In genomic region chr11:12242071-12242672, GRCh38 we compare ENCODE assay signal across 14 cellular contexts.
DNase-seq lines count a peak whose midpoint lies in the region; ATAC-seq, FAIRE-seq and TF ChIP-seq lines count a peak whose summit lies in the region.
"Had no signal": no experiment of that assay in that cellular context is flagged by ENCODE, and none has a peak within 500 bp of the region (broad histone marks: within the 10 kb centered on the region; RNA-seq: fewer than 3 reads in every experiment).

No MANE protein-coding gene starts in this region.

- peak; percentile 57 for DNase-seq in NCI-H2107 (lab: John Stamatoyannopoulos, UW)
- no peak for DNase-seq in NCI-H2107 treated with DMSO at 0.1 percent for 48 hours (lab: John Stamatoyannopoulos, UW; ENCODE audit: unreplicated experiment)
- DNase-seq in T-helper 17 cell, result no peak
- DNase-seq in K562 (ENCODE audit: extremely low read depth in 1 of 4, low spot score in 3 of 4), result peak in 2 of 4 experiments; percentile 32 to 35
- DNase-seq in stimulated activated naive CD8-positive, alpha-beta T cell treated with anti-CD3 and anti-CD28 coated beads, Interleukin-15, Interleukin-2, amounts not matched to agents 100 U/mL and 50 U/mL, for 24 hours, result peak; percentile 26
- DNase-seq in HEK293T (ENCODE audit: extremely low spot score), result no peak
- no peak for DNase-seq in type B pancreatic cell (ENCODE audit: extremely low spot score, unreplicated experiment)
- no peak for DNase-seq in effector CD8-positive, alpha-beta T cell (lab: John Stamatoyannopoulos, UW)
- DNase-seq: activated effector memory CD4-positive, alpha-beta T cell treated with anti-CD3 and anti-CD28 coated beads, Interleukin-2, amount 50 U/mL, for 16 hours; GOT3; NCI-H82 had no signal

- TF ChIP-seq EP300 in K562 (IDR thresholded peaks at IDR 0.05; ENCODE audit: low read length), result no peak

- no peaks in the 10 kb centered on the region for H3K79me2 ChIP-seq in K562 (ENCODE audit: control insufficient read depth, insufficient read depth, low read length)

- in situ Hi-C loops in K562 (cut with MboI), result no loop called here

- no peaks in the 10 kb centered on the region for H3K9me1 ChIP-seq in K562 (ENCODE audit: control insufficient read depth, insufficient read depth, low read length)

- H4K20me1 ChIP-seq in K562 (replicated peaks; ENCODE audit: control insufficient read depth, insufficient read depth, low read length), result no peaks in the 10 kb centered on the region

- H2AFZ ChIP-seq in K562 (ENCODE audit: low read depth, low read length), result no peak overlapping the region

- BruUV-seq in K562 (replicated peaks; lab: Mats Ljungman, UMichigan), result no TSS peak

- H3K4me3 Mint-ChIP-seq in T-helper 17 cell (no peak overlapping the region), type B pancreatic cell (no peak overlapping the region)
- H3K4me3 Mint-ChIP-seq: mesothelial cell of epicardium had no signal

- H3K27ac Mint-ChIP-seq in T-helper 17 cell (peak overlapping the region; percentile 77), type B pancreatic cell (no peak overlapping the region)
- H3K27ac Mint-ChIP-seq: mesothelial cell of epicardium had no signal

- no peak for TF ChIP-seq RAD21 in K562 (CRISPR knock-in tag; conservative IDR thresholded peaks at IDR 0.05 in 1 of 2, IDR thresholded peaks at IDR 0.05 in 1 of 2)

- TF ChIP-seq CTCF in K562 (IDR thresholded peaks at IDR 0.05 in 2 of 3, conservative IDR thresholded peaks at IDR 0.05 in 1 of 3; ENCODE audit: insufficient read depth in 2 of 3, low read depth in 1 of 3, low read length in 3 of 3) (no peak), type B pancreatic cell (conservative IDR thresholded peaks at IDR 0.05) (no peak)

- H3K4me1 Mint-ChIP-seq in T-helper 17 cell (peaks cover 21% of the 10 kb centered on the region), type B pancreatic cell (ENCODE audit: unreplicated experiment) (peaks cover 14% of the 10 kb centered on the region)

- POLR2A ChIA-PET in K562 (lab: Yijun Ruan, JAX), result interaction anchor here (0.5 to 1.2 kb wide), 4 partner anchors 9 to 929 kb away, joined by 3 to 4 read pairs (median 3); no protein-coding TSS in a partner anchor
- POLR2A ChIA-PET in HEK293T (lab: Yijun Ruan, JAX), result no interaction called here

- no peaks in the 10 kb centered on the region for H3K27me3 Mint-ChIP-seq in T-helper 17 cell
- no peaks in the 10 kb centered on the region for H3K27me3 Mint-ChIP-seq in type B pancreatic cell

- peaks cover 34% of the 10 kb centered on the region for H3K36me3 ChIP-seq in K562 (ENCODE audit: control insufficient read depth, insufficient read depth, low read length)

- no peak overlapping the region for H3K4me3 ChIP-seq in K562

- H3K9me3 ChIP-seq in T-helper 17 cell (ENCODE audit: control insufficient read depth, low read length, poor library complexity, severe bottlenecking) (no peaks in the 10 kb centered on the region), K562 (replicated peaks; ENCODE audit: control insufficient read depth, insufficient read depth, low read depth, low read length) (no peaks in the 10 kb centered on the region)

- H3K4me2 ChIP-seq in K562 (ENCODE audit: insufficient read depth, low read length), result no peak overlapping the region

- intact Hi-C loops in K562 (cut with micrococcal nuclease), result no loop called here

- CTCF ChIA-PET in K562 (lab: Yijun Ruan, JAX; ENCODE audit: low intra/inter-chr PET ratio), result no interaction called here
- CTCF ChIA-PET in HEK293T (lab: Yijun Ruan, JAX), result no interaction called here

- no peak for TF ChIP-seq POLR2A in K562 (conservative IDR thresholded peaks at IDR 0.05)

- no peak for FAIRE-seq in K562 (lab: Jason Lieb, UNC)
- FAIRE-seq: endometrium had no signal

- H3K4me1 ChIP-seq in K562 (replicated peaks in 1 of 2; ENCODE audit: control insufficient read depth in 2 of 2, insufficient read depth in 2 of 2, low read length in 2 of 2), result peaks cover 12 to 17% of the 10 kb centered on the region in 2 experiments; a peak in 4 of 5 replicates

- no peaks in the 10 kb centered on the region for H3K9me3 Mint-ChIP-seq in type B pancreatic cell
- H3K9me3 Mint-ChIP-seq: mesothelial cell of epicardium had no signal

- no peak overlapping the region; the same call in 2 of the 3 replicates for H3K27ac ChIP-seq in K562 (ENCODE audit: extremely low read depth, low read depth, low read length)
- H3K27ac ChIP-seq: 22Rv1 had no signal

- no peak for ATAC-seq in T-helper 17 cell
- no peak for ATAC-seq in K562
- ATAC-seq in stimulated activated naive CD8-positive, alpha-beta T cell treated with anti-CD3 and anti-CD28 coated beads, Interleukin-15, Interleukin-2, amounts not matched to agents 100 U/mL and 50 U/mL, for 24 hours, result no peak

- peaks cover 12% of the 10 kb centered on the region for H3K36me3 Mint-ChIP-seq in T-helper 17 cell (ENCODE audit: low read depth)
- no peaks in the 10 kb centered on the region for H3K36me3 Mint-ChIP-seq in type B pancreatic cell
- H3K36me3 Mint-ChIP-seq: mesothelial cell of epicardium had no signal

- no peaks in the 10 kb centered on the region for H3K27me3 ChIP-seq in K562 (ENCODE audit: control insufficient read depth in 2 of 2, insufficient read depth in 2 of 2, low read length in 2 of 2)

- H3K9ac ChIP-seq in K562 (ENCODE audit: insufficient read depth in 1 of 2, low read depth in 2 of 2, low read length in 2 of 2), result peak overlapping the region in 1 of 2 experiments; percentile 79; a peak in 2 of 4 replicates

- 65% methylated on average over 13 of the region's 14 CpGs for WGBS in K562 (ENCODE audit: insufficient coverage, low coverage, missing lambda C conversion rate)

TF ChIP-seq in K562, 482 proteins besides CTCF, POLR2A, EP300 and RAD21:
- no peak for TF ChIP-seq GTF2E2 (tag; IDR thresholded peaks at IDR 0.05)
- TF ChIP-seq, protein P1, sequence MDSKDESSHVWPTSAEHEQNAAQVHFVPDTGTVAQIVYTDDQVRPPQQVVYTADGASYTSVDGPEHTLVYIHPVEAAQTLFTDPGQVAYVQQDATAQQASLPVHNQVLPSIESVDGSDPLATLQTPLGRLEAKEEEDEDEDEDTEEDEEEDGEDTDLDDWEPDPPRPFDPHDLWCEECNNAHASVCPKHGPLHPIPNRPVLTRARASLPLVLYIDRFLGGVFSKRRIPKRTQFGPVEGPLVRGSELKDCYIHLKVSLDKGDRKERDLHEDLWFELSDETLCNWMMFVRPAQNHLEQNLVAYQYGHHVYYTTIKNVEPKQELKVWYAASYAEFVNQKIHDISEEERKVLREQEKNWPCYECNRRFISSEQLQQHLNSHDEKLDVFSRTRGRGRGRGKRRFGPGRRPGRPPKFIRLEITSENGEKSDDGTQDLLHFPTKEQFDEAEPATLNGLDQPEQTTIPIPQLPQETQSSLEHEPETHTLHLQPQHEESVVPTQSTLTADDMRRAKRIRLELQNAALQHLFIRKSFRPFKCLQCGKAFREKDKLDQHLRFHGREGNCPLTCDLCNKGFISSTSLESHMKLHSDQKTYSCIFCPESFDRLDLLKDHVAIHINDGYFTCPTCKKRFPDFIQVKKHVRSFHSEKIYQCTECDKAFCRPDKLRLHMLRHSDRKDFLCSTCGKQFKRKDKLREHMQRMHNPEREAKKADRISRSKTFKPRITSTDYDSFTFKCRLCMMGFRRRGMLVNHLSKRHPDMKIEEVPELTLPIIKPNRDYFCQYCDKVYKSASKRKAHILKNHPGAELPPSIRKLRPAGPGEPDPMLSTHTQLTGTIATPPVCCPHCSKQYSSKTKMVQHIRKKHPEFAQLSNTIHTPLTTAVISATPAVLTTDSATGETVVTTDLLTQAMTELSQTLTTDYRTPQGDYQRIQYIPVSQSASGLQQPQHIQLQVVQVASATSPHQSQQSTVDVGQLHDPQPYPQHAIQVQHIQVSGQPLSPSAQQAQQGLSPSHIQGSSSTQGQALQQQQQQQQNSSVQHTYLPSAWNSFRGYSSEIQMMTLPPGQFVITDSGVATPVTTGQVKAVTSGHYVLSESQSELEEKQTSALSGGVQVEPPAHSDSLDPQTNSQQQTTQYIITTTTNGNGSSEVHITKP (IDR thresholded peaks at IDR 0.05; ENCODE audit: partially characterized antibody), result peak; percentile 39
- TF ChIP-seq ETS2 (tag; IDR thresholded peaks at IDR 0.05; ENCODE audit: borderline replicate concordance, poor library complexity, severe bottlenecking), result no peak
- no peak for TF ChIP-seq ZNF75A (CRISPR knock-in tag; IDR thresholded peaks at IDR 0.05)

TF ChIP-seq in HEK293T, 16 proteins besides CTCF, POLR2A, EP300 and RAD21:
- TF ChIP-seq L3MBTL2 (conservative IDR thresholded peaks at IDR 0.05) (no peak), TARDBP (IDR thresholded peaks at IDR 0.05) (no peak), FOXK2 (IDR thresholded peaks at IDR 0.05) (no peak), NFRKB (IDR thresholded peaks at IDR 0.05) (no peak), ARNT (IDR thresholded peaks at IDR 0.05) (no peak), SUZ12 (IDR thresholded peaks at IDR 0.05) (no peak), FOXM1 (IDR thresholded peaks at IDR 0.05; ENCODE audit: borderline replicate concordance) (no peak), HDGF (IDR thresholded peaks at IDR 0.05; ENCODE audit: borderline replicate concordance) (no peak), FOXA1 (IDR thresholded peaks at IDR 0.05) (no peak), ELF4 (IDR thresholded peaks at IDR 0.05) (no peak), LEF1 (IDR thresholded peaks at IDR 0.05; ENCODE audit: borderline replicate concordance) (no peak), SP1 (IDR thresholded peaks at IDR 0.05) (no peak), BHLHE40 (IDR thresholded peaks at IDR 0.05; ENCODE audit: borderline replicate concordance) (no peak), CTBP1 (IDR thresholded peaks at IDR 0.05; ENCODE audit: borderline replicate concordance) (no peak), ZNF384 (IDR thresholded peaks at IDR 0.05) (no peak)
- TF ChIP-seq, protein P2, sequence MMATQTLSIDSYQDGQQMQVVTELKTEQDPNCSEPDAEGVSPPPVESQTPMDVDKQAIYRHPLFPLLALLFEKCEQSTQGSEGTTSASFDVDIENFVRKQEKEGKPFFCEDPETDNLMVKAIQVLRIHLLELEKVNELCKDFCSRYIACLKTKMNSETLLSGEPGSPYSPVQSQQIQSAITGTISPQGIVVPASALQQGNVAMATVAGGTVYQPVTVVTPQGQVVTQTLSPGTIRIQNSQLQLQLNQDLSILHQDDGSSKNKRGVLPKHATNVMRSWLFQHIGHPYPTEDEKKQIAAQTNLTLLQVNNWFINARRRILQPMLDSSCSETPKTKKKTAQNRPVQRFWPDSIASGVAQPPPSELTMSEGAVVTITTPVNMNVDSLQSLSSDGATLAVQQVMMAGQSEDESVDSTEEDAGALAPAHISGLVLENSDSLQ (IDR thresholded peaks at IDR 0.05), result no peak

Comparison
In these comparisons a context has a peak if more than half of its experiments do, and no peak if none do; other contexts are left out.
1. DNase-seq: peak in NCI-H2107 (single experiment) and stimulated activated naive CD8-positive, alpha-beta T cell treated with anti-CD3 and anti-CD28 coated beads, Interleukin-15, Interleukin-2, amounts not matched to agents 100 U/mL and 50 U/mL, for 24 hours (single experiment); none in NCI-H2107 treated with DMSO at 0.1 percent for 48 hours (single experiment), T-helper 17 cell (0 of 3), HEK293T (single experiment), type B pancreatic cell (single experiment) and effector CD8-positive, alpha-beta T cell (single experiment).